ENCODE assay signal across 7 cellular contexts in the genomic region with DNA sequence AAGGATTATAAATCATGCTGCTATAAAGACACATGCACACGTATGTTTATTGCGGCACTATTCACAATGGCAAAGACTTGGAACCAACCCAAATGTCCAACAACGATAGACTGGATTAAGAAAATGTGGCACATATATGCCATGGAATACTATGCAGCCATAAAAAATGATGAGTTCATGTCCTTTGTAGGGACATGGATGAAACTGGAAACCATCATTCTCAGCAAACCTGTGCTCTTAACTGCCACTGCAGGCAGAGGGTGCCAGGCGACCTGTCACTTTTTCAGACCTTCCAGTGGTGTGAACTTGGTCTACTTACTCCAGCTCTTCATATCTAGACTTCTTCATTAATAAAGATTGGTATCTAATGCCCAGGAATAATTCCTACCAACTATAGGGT. TPM values are rescaled to one million over a fixed set of nuclear protein-coding genes. Genes with fewer than 3 reads are reported as not detected.
DNase-seq lines count a peak whose midpoint lies in the region; ATAC-seq and TF ChIP-seq lines count a peak whose summit lies in the region.
"Not testable (repeated sequence)": the region's sequence is repeated elsewhere in the genome, so short reads cannot be mapped to it uniquely, and the experiment has no call there.

No MANE protein-coding gene starts in this region.

- peak overlapping the region; percentile 96 for H3K56ac ChIP-seq in IMR-90 (ENCODE audit: extremely low read depth, insufficient read depth, low read length)

- H3K9me3 ChIP-seq in IMR-90 (ENCODE audit: control insufficient read depth, insufficient read depth, low read length); colonic mucosa; left ventricle myocardium inferior (replicated peaks); muscle layer of duodenum (ENCODE audit: control insufficient read depth in 1 of 2, low read length in 2 of 2); skeletal muscle tissue (ENCODE audit: control insufficient read depth in 3 of 3, low read length in 3 of 3): not testable (repeated sequence)

- H3K9ac ChIP-seq in IMR-90 (ENCODE audit: low read depth, low read length); colonic mucosa (ENCODE audit: low read depth in 2 of 2, low read length in 2 of 2); skeletal muscle tissue (ENCODE audit: low read depth in 1 of 3, low read length in 3 of 3): not testable (repeated sequence)

- not testable (repeated sequence) for TF ChIP-seq POLR2A in IMR-90 (IDR thresholded peaks at IDR 0.05; ENCODE audit: low read depth, low read length)

- peak overlapping the region; percentile 100 for H2BK5ac ChIP-seq in IMR-90 (ENCODE audit: low read depth, low read length, poor library complexity, severe bottlenecking)

- not testable (repeated sequence) for H3K36me3 Mint-ChIP-seq in activated T-helper 17 cell treated with anti-CD3 and anti-CD28 coated beads, Interleukin-2, amount 50 U/mL, for 72 hours (ENCODE audit: low read depth); type B pancreatic cell

- in situ Hi-C loops in IMR-90 (cut with MboI; ENCODE audit: low sequenced_read_pairs), result not testable (repeated sequence)

- peak overlapping the region; percentile 93 to 97; a peak in 3 of 4 replicates for H4K8ac ChIP-seq in IMR-90 (ENCODE audit: low read depth in 2 of 2, low read length in 2 of 2)

- not testable (repeated sequence) for H3K27me3 ChIP-seq in IMR-90 (ENCODE audit: control insufficient read depth, insufficient read depth, low read length); colonic mucosa; left ventricle myocardium inferior (ENCODE audit: low read depth); muscle layer of duodenum (ENCODE audit: low read depth, low read length); skeletal muscle tissue (ENCODE audit: control insufficient read depth in 3 of 3, insufficient read depth in 3 of 3, low read length in 3 of 3)

- not testable (repeated sequence) for H3K4me1 Mint-ChIP-seq in activated T-helper 17 cell treated with anti-CD3 and anti-CD28 coated beads, Interleukin-2, amount 50 U/mL, for 72 hours
- peaks cover 34% of the 10 kb centered on the region for H3K4me1 Mint-ChIP-seq in type B pancreatic cell (ENCODE audit: unreplicated experiment)

- H3K14ac ChIP-seq in IMR-90 (replicated peaks; ENCODE audit: low read depth, low read length), result peak overlapping the region; percentile 99

- H4K91ac ChIP-seq in IMR-90 (ENCODE audit: insufficient read depth, low read depth, low read length), result peak overlapping the region; percentile 99; the same call in 1 of the 2 replicates

- not testable (repeated sequence) for TF ChIP-seq RAD21 in IMR-90 (IDR thresholded peaks at IDR 0.05; ENCODE audit: low read length)

- not testable (repeated sequence) for H3K4me3 Mint-ChIP-seq in activated T-helper 17 cell treated with anti-CD3 and anti-CD28 coated beads, Interleukin-2, amount 50 U/mL, for 72 hours; type B pancreatic cell

- H3K36me3 ChIP-seq in IMR-90 (ENCODE audit: control insufficient read depth, insufficient read depth, low read length), result peaks cover 12% of the 10 kb centered on the region
- H3K36me3 ChIP-seq in colonic mucosa; left ventricle myocardium inferior; muscle layer of duodenum (ENCODE audit: control insufficient read depth in 1 of 2, insufficient read depth in 2 of 2, low read length in 2 of 2); skeletal muscle tissue (ENCODE audit: control insufficient read depth in 3 of 3, insufficient read depth in 3 of 3, low read length in 3 of 3): not testable (repeated sequence)

- H3K4me1 ChIP-seq in IMR-90 (ENCODE audit: control insufficient read depth, insufficient read depth, low read length) (peaks cover 42% of the 10 kb centered on the region), left ventricle myocardium inferior (peaks cover 74% of the 10 kb centered on the region), muscle layer of duodenum (ENCODE audit: control insufficient read depth in 1 of 2, insufficient read depth in 2 of 2, low read length in 2 of 2) (peaks cover 18 to 49% of the 10 kb centered on the region in 2 donors), skeletal muscle tissue (ENCODE audit: control insufficient read depth in 3 of 3, insufficient read depth in 3 of 3, low read length in 3 of 3) (peaks cover 25 to 45% (median 38%) of the 10 kb centered on the region in 3 donors)
- H3K4me1 ChIP-seq in colonic mucosa, result not testable (repeated sequence)

- H3K27ac Mint-ChIP-seq in activated T-helper 17 cell treated with anti-CD3 and anti-CD28 coated beads, Interleukin-2, amount 50 U/mL, for 72 hours, result peak overlapping the region; percentile 33
- peak overlapping the region; percentile 84 for H3K27ac Mint-ChIP-seq in type B pancreatic cell

- not testable (repeated sequence) for H4K20me1 ChIP-seq in IMR-90 (ENCODE audit: insufficient read depth, low read length)

- not testable (repeated sequence) for H3K9me3 Mint-ChIP-seq in activated T-helper 17 cell treated with anti-CD3 and anti-CD28 coated beads, Interleukin-2, amount 50 U/mL, for 72 hours; type B pancreatic cell

- H3K9me1 ChIP-seq in IMR-90 (ENCODE audit: insufficient read depth, low read length), result peaks cover 10% of the 10 kb centered on the region

- peaks cover 9 to 55% of the 10 kb centered on the region in 2 experiments for H3K79me1 ChIP-seq in IMR-90 (ENCODE audit: low read depth in 1 of 2, low read length in 2 of 2)

- no CpG with 5 or more reads among the region's 4 CpGs for WGBS in IMR-90 (ENCODE audit: extremely low coverage in 2 of 2, insufficient read length in 1 of 2), 2 experiments

- peak overlapping the region; percentile 90; the same call in 1 of the 2 replicates for H2AK5ac ChIP-seq in IMR-90 (ENCODE audit: low read depth, low read length)

- peak overlapping the region; percentile 17; the same call in 1 of the 2 replicates for H4K5ac ChIP-seq in IMR-90 (ENCODE audit: low read depth, low read length)

- ATAC-seq in IMR-90 (ENCODE audit: low read depth); activated T-helper 17 cell treated with anti-CD3 and anti-CD28 coated beads, Interleukin-2, amount 50 U/mL, for 72 hours (replicated peaks): not testable (repeated sequence)

- not testable (repeated sequence) for H3K4me2 ChIP-seq in IMR-90 (ENCODE audit: low read depth, low read length)

- DNase-seq in IMR-90; colonic mucosa; left ventricle myocardium inferior; type B pancreatic cell (ENCODE audit: extremely low spot score, unreplicated experiment): not testable (repeated sequence)

- not testable (repeated sequence) for BruUV-seq in IMR-90 (replicated peaks; lab: Mats Ljungman, UMichigan)

- H2AFZ ChIP-seq in IMR-90 (replicated peaks; ENCODE audit: low read length, poor library complexity), result not testable (repeated sequence)

- H2BK15ac ChIP-seq in IMR-90 (ENCODE audit: low read depth, low read length), result peak overlapping the region; percentile 100; the same call in 2 of the 3 replicates

- H3K23ac ChIP-seq in IMR-90 (ENCODE audit: low read depth, low read length), result peak overlapping the region; percentile 99; the same call in 1 of the 2 replicates

- peak overlapping the region; percentile 95 for H3K18ac ChIP-seq in IMR-90 (ENCODE audit: low read depth, low read length)

- H2AK9ac ChIP-seq in IMR-90 (replicated peaks; ENCODE audit: low read depth, low read length, poor library complexity), result not testable (repeated sequence)

- CTCF ChIA-PET in IMR-90 (lab: Yijun Ruan, JAX), result interaction anchor here (5.5 kb wide), 1 partner anchor 15 kb away, joined by 21 read pairs; a partner anchor contains a TSS

- TF ChIP-seq CTCF in IMR-90 (conservative IDR thresholded peaks at IDR 0.05; ENCODE audit: low read depth, low read length); colonic mucosa (IDR thresholded peaks at IDR 0.05); left ventricle myocardium inferior (IDR thresholded peaks at IDR 0.05; ENCODE audit: borderline replicate concordance); type B pancreatic cell (conservative IDR thresholded peaks at IDR 0.05): not testable (repeated sequence)

- H3K27me3 Mint-ChIP-seq in activated T-helper 17 cell treated with anti-CD3 and anti-CD28 coated beads, Interleukin-2, amount 50 U/mL, for 72 hours; type B pancreatic cell: not testable (repeated sequence)

- POLR2A ChIA-PET in IMR-90 (lab: Charles Lee; ENCODE audit: unreplicated experiment), result not testable (repeated sequence)

- peak overlapping the region; percentile 99 for H2BK120ac ChIP-seq in IMR-90 (ENCODE audit: low read depth, low read length)

- peak overlapping the region; percentile 99; the same call in 1 of the 2 replicates for H2BK20ac ChIP-seq in IMR-90 (ENCODE audit: low read depth, low read length)

- intact Hi-C loops in IMR-90 (cut with micrococcal nuclease); colonic mucosa (cut with DNase I); left ventricle myocardium inferior (cut with micrococcal nuclease): not testable (repeated sequence)

- peak overlapping the region; percentile 99 for H3K4ac ChIP-seq in IMR-90 (ENCODE audit: low read depth, low read length)

- H3K4me3 ChIP-seq in IMR-90 (ENCODE audit: insufficient read depth, low read depth, low read length); colonic mucosa; left ventricle myocardium inferior; muscle layer of duodenum (ENCODE audit: low read depth in 1 of 2, low read length in 2 of 2); skeletal muscle tissue (ENCODE audit: low read length in 3 of 3): not testable (repeated sequence)

- dilution Hi-C loops in IMR-90 (cut with HindIII; ENCODE audit: low sequenced_read_pairs, unreplicated experiment), result not testable (repeated sequence)

- peak overlapping the region; percentile 98 for H3K27ac ChIP-seq in IMR-90 (ENCODE audit: insufficient read depth, low read length)
- peak overlapping the region; percentile 68 for H3K27ac ChIP-seq in colonic mucosa
- H3K27ac ChIP-seq in left ventricle myocardium inferior (replicated peaks), result peak overlapping the region; percentile 62
- peak overlapping the region; percentile 82 for H3K27ac ChIP-seq in muscle layer of duodenum (ENCODE audit: low read length)
- peak overlapping the region; percentile 57 for H3K27ac ChIP-seq in skeletal muscle tissue (ENCODE audit: low read depth, low read length)

RNA-seq across cellular contexts. Expression of a gene that starts 14.5 kb away (rescaled TPM):
- total RNA-seq in IMR-90 (2012; rRNA removed) (281 and 332 TPM in 2 replicates), colonic mucosa (10 to 100 TPM; 88.1 to 90.9 TPM), left ventricle myocardium inferior (43.6 TPM), skeletal muscle tissue (45.4 TPM), type B pancreatic cell (ENCODE audit: low replicate concordance) (49.4 and 79.8 TPM in 2 replicates)
- polyA plus RNA-seq in IMR-90 (2012; rRNA removed), result 197 and 221 TPM in 2 replicates
- polyA plus RNA-seq in IMR-90 (2012; cell fraction: cytosol; rRNA removed), result 72.0 and 103 TPM in 2 replicates
- polyA plus RNA-seq in IMR-90 (2012; cell fraction: nucleus; rRNA removed; ENCODE audit: low replicate concordance), result 86.1 and 277 TPM in 2 replicates
- 10 to 100 TPM; 30.6 to 50.2 TPM for total RNA-seq in activated T-helper 17 cell treated with anti-CD3 and anti-CD28 coated beads, Interleukin-2, amount 50 U/mL, for 72 hours

RNA-seq across cellular contexts. Expression of a gene that starts 28.8 kb away (rescaled TPM):
- total RNA-seq in IMR-90 (2012; rRNA removed), result 23.5 and 30.8 TPM in 2 replicates
- 13.8 and 15.7 TPM in 2 replicates for polyA plus RNA-seq in IMR-90 (2012; rRNA removed)
- 2.4 and 3.8 TPM in 2 replicates for polyA plus RNA-seq in IMR-90 (2012; cell fraction: cytosol; rRNA removed)
- 1.1 and 5.1 TPM in 2 replicates for polyA plus RNA-seq in IMR-90 (2012; cell fraction: nucleus; rRNA removed; ENCODE audit: low replicate concordance)
- total RNA-seq in activated T-helper 17 cell treated with anti-CD3 and anti-CD28 coated beads, Interleukin-2, amount 50 U/mL, for 72 hours, result 10 to 100 TPM; 47.8 to 73.8 TPM
- total RNA-seq in colonic mucosa, result 10 to 100 TPM; 11.3 to 30.0 TPM
- total RNA-seq in left ventricle myocardium inferior, result 0.66 TPM
- 4.7 TPM for total RNA-seq in skeletal muscle tissue
- 7.4 and 14.8 TPM in 2 replicates for total RNA-seq in type B pancreatic cell (ENCODE audit: low replicate concordance)
